Comparison of ENCODE assay signal across 7 cellular contexts in genomic region chr21:36747815-36748381, GRCh38. TPM values are rescaled to one million over a fixed set of nuclear protein-coding genes. Genes with fewer than 3 reads are reported as not detected.
DNase-seq lines count a peak whose midpoint lies in the region; TF ChIP-seq lines count a peak whose summit lies in the region.

No MANE protein-coding gene starts in this region.

- peak overlapping the region; percentile 14 for H3K4me2 ChIP-seq in skeletal muscle satellite cell (ENCODE audit: low read length)

- H3K27ac ChIP-seq in iPS DF 6.9 (ENCODE audit: low read length), result no peak overlapping the region

- H3K4me3 ChIP-seq in GM12864 (ENCODE audit: low read depth, low read length) (no peak overlapping the region), iPS DF 6.9 (ENCODE audit: low read length) (peak overlapping the region; percentile 68; the same call in 1 of the 2 replicates), skeletal muscle satellite cell (ENCODE audit: low read length) (no peak overlapping the region)

- peaks cover 2% of the 10 kb centered on the region; the same call in 1 of the 2 replicates for H3K27me3 ChIP-seq in iPS DF 6.9 (ENCODE audit: control insufficient read depth, insufficient read depth, low read length)
- no peaks in the 10 kb centered on the region for H3K27me3 ChIP-seq in skeletal muscle satellite cell (ENCODE audit: control insufficient read depth, insufficient read depth, low read length)

- no peak overlapping the region for H3K9ac ChIP-seq in skeletal muscle satellite cell (ENCODE audit: low read depth, low read length)

- H3K9me3 Mint-ChIP-seq in activated T-helper 1 cell treated with anti-CD3 and anti-CD28 coated beads, Interleukin-12 subunit alpha, Interleukin-12 subunit beta, Interleukin-2, Interleukin-4 antibody, amounts not matched to agents 30 ng/mL and 10 ng/mL and 1 ng/mL, durations not matched to agents 14 hours and 24 hours and 36 hours, result no peaks in the 10 kb centered on the region

- H3K36me3 ChIP-seq in iPS DF 6.9 (ENCODE audit: control insufficient read depth, insufficient read depth, low read length), result no peaks in the 10 kb centered on the region
- H3K36me3 ChIP-seq in skeletal muscle satellite cell (ENCODE audit: insufficient read depth, low read length), result peaks cover 43% of the 10 kb centered on the region

- intact Hi-C loops in activated T-helper 1 cell treated with anti-CD3 and anti-CD28 coated beads, Interleukin-12 subunit alpha, Interleukin-12 subunit beta, Interleukin-2, Interleukin-4 antibody, amounts not matched to agents 30 ng/mL and 10 ng/mL and 1 ng/mL, durations not matched to agents 14 hours and 24 hours and 36 hours (cut with micrococcal nuclease), result loop anchor here (5.0 kb wide), 2 partner anchors 46 to 179 kb away; no protein-coding TSS in a partner anchor

- H3K4me1 Mint-ChIP-seq in activated T-helper 1 cell treated with anti-CD3 and anti-CD28 coated beads, Interleukin-12 subunit alpha, Interleukin-12 subunit beta, Interleukin-2, Interleukin-4 antibody, amounts not matched to agents 30 ng/mL and 10 ng/mL and 1 ng/mL, durations not matched to agents 14 hours and 24 hours and 36 hours (ENCODE audit: low read depth), result peaks cover 11% of the 10 kb centered on the region

- H3K4me1 ChIP-seq in iPS DF 6.9 (ENCODE audit: control insufficient read depth, insufficient read depth, low read length) (peaks cover 8% of the 10 kb centered on the region), skeletal muscle satellite cell (ENCODE audit: control insufficient read depth, insufficient read depth, low read length) (peaks cover 11% of the 10 kb centered on the region)

- no peaks in the 10 kb centered on the region for H3K9me3 ChIP-seq in iPS DF 6.9 (ENCODE audit: control insufficient read depth, insufficient read depth, low read length)
- H3K9me3 ChIP-seq in skeletal muscle satellite cell (replicated peaks; ENCODE audit: low read length), result no peaks in the 10 kb centered on the region

- no CpG with 5 or more reads among the region's 80 CpGs for WGBS in iPS DF 6.9 (ENCODE audit: insufficient coverage, insufficient read length)

- H3K27ac Mint-ChIP-seq in activated T-helper 1 cell treated with anti-CD3 and anti-CD28 coated beads, Interleukin-12 subunit alpha, Interleukin-12 subunit beta, Interleukin-2, Interleukin-4 antibody, amounts not matched to agents 30 ng/mL and 10 ng/mL and 1 ng/mL, durations not matched to agents 14 hours and 24 hours and 36 hours, result no peak overlapping the region

- H3K27me3 Mint-ChIP-seq in activated T-helper 1 cell treated with anti-CD3 and anti-CD28 coated beads, Interleukin-12 subunit alpha, Interleukin-12 subunit beta, Interleukin-2, Interleukin-4 antibody, amounts not matched to agents 30 ng/mL and 10 ng/mL and 1 ng/mL, durations not matched to agents 14 hours and 24 hours and 36 hours (ENCODE audit: insufficient read depth), result peaks cover 41% of the 10 kb centered on the region

- no peaks in the 10 kb centered on the region for H3K36me3 Mint-ChIP-seq in activated T-helper 1 cell treated with anti-CD3 and anti-CD28 coated beads, Interleukin-12 subunit alpha, Interleukin-12 subunit beta, Interleukin-2, Interleukin-4 antibody, amounts not matched to agents 30 ng/mL and 10 ng/mL and 1 ng/mL, durations not matched to agents 14 hours and 24 hours and 36 hours (ENCODE audit: low read depth)

- peak; percentile 4 for TF ChIP-seq CTCF in GM12864 (IDR thresholded peaks at IDR 0.05; ENCODE audit: low read depth, low read length, missing control alignments)

- DNase-seq in GM12864 (ENCODE audit: low read depth), result no peak
- DNase-seq in NCI-H2171 (lab: John Stamatoyannopoulos, UW), result peak; percentile 31
- DNase-seq in amniotic stem cell (lab: John Stamatoyannopoulos, UW), result peak; percentile 9
- DNase-seq in iPS DF 6.9 (ENCODE audit: low read depth, low spot score), result no peak
- DNase-seq in activated T-helper 1 cell treated with anti-CD3 and anti-CD28 coated beads, Interleukin-12 subunit alpha, Interleukin-12 subunit beta, Interleukin-2, Interleukin-4 antibody, amounts not matched to agents 30 ng/mL and 10 ng/mL and 1 ng/mL, durations not matched to agents 14 hours and 24 hours and 36 hours (ENCODE audit: low spot score), result no peak
- DNase-seq in MV-4-11 (lab: John Stamatoyannopoulos, UW), result no peak

- no peak overlapping the region for H3K4me3 Mint-ChIP-seq in activated T-helper 1 cell treated with anti-CD3 and anti-CD28 coated beads, Interleukin-12 subunit alpha, Interleukin-12 subunit beta, Interleukin-2, Interleukin-4 antibody, amounts not matched to agents 30 ng/mL and 10 ng/mL and 1 ng/mL, durations not matched to agents 14 hours and 24 hours and 36 hours

RNA-seq across cellular contexts. Expression of gene SIM2, which starts 49.0 kb away (rescaled TPM):
- total RNA-seq in skeletal muscle satellite cell (2012; rRNA removed), result under 0.01 and 0.25 TPM in 2 replicates
- 0.24 and 0.47 TPM in 2 replicates for total RNA-seq in activated T-helper 1 cell treated with anti-CD3 and anti-CD28 coated beads, Interleukin-12 subunit alpha, Interleukin-12 subunit beta, Interleukin-2, Interleukin-4 antibody, amounts not matched to agents 30 ng/mL and 10 ng/mL and 1 ng/mL, durations not matched to agents 14 hours and 24 hours and 36 hours

Comparison
In these comparisons a context has a peak if more than half of its experiments do, and no peak if none do; other contexts are left out.
1. DNase-seq: peak in NCI-H2171 (single experiment) and amniotic stem cell (single experiment); none in GM12864 (single experiment), iPS DF 6.9 (single experiment), activated T-helper 1 cell treated with anti-CD3 and anti-CD28 coated beads, Interleukin-12 subunit alpha, Interleukin-12 subunit beta, Interleukin-2, Interleukin-4 antibody, amounts not matched to agents 30 ng/mL and 10 ng/mL and 1 ng/mL, durations not matched to agents 14 hours and 24 hours and 36 hours (single experiment) and MV-4-11 (single experiment).